8 cellular contexts compared by ENCODE assay signal in genomic region chr20:64037498-64038213, GRCh38. TPM values are rescaled to one million over a fixed set of nuclear protein-coding genes. Genes with fewer than 3 reads are reported as not detected.
DNase-seq lines count a peak whose midpoint lies in the region; ATAC-seq and TF ChIP-seq lines count a peak whose summit lies in the region.

No MANE protein-coding gene starts in this region.

- DNase-seq in heart left ventricle (no peak), Right ventricle myocardium superior (no peak), RPMI8226 (peak; percentile 36), endothelial cell (ENCODE audit: low spot score) (no peak), type B pancreatic cell (ENCODE audit: extremely low spot score, unreplicated experiment) (no peak), DMS153 treated with DMSO at 0.1 percent for 48 hours (lab: John Stamatoyannopoulos, UW; ENCODE audit: unreplicated experiment) (no peak)

- ATAC-seq in heart left ventricle (no peak), Right ventricle myocardium superior (ENCODE audit: poor library complexity) (no peak), HG02970 (IDR thresholded peaks at IDR 0.05; ENCODE audit: low FRiP score, unreplicated experiment) (no peak), GM21528 (IDR thresholded peaks at IDR 0.05; ENCODE audit: low FRiP score, unreplicated experiment) (no peak)

- H3K27ac Mint-ChIP-seq in endothelial cell (ENCODE audit: unreplicated experiment) (peak overlapping the region; percentile 61), type B pancreatic cell (peak overlapping the region; percentile 74)

- peaks cover 0 to 64% (median 44%) of the 10 kb centered on the region in 9 donors for H3K27me3 ChIP-seq in heart left ventricle

- WGBS in heart left ventricle, 4 donors: 8 to 16% (median 11%) methylated on average over 22 to 36 of the region's 36 CpGs

- H3K36me3 Mint-ChIP-seq in endothelial cell (ENCODE audit: low read depth, unreplicated experiment) (no peaks in the 10 kb centered on the region), type B pancreatic cell (no peaks in the 10 kb centered on the region)

- intact Hi-C loops in heart left ventricle (cut with DNase I) (loop anchor here in 9 of 10 donors (2.0 to 10.0 kb wide), 6 partner anchors 19 to 85 kb away; partner anchors contain the start of gene PRPF6 (in 4 of the 9)), Right ventricle myocardium superior (cut with DNase I) (no loop called here)

- no peak for TF ChIP-seq CTCF in heart left ventricle (IDR thresholded peaks at IDR 0.05)
- no peak for TF ChIP-seq CTCF in endothelial cell (IDR thresholded peaks at IDR 0.05; ENCODE audit: unreplicated experiment)
- no peak for TF ChIP-seq CTCF in type B pancreatic cell (conservative IDR thresholded peaks at IDR 0.05)

- H3K4me1 ChIP-seq in heart left ventricle: peaks cover 8 to 74% (median 36%) of the 10 kb centered on the region in 12 donors

- H3K27ac ChIP-seq in heart left ventricle: peak overlapping the region in 9 of 12 donors; percentile 64 to 93 (median 87)

- H3K27me3 Mint-ChIP-seq in endothelial cell (ENCODE audit: unreplicated experiment) (peaks cover 11% of the 10 kb centered on the region), type B pancreatic cell (peaks cover 47% of the 10 kb centered on the region)

- peak overlapping the region; percentile 90 for H3K4me3 Mint-ChIP-seq in endothelial cell (ENCODE audit: unreplicated experiment)
- peak overlapping the region; percentile 80 for H3K4me3 Mint-ChIP-seq in type B pancreatic cell

- TF ChIP-seq POLR2A in heart left ventricle (IDR thresholded peaks at IDR 0.05): no peak

- no peaks in the 10 kb centered on the region for H3K9me3 Mint-ChIP-seq in endothelial cell (ENCODE audit: unreplicated experiment)
- no peaks in the 10 kb centered on the region for H3K9me3 Mint-ChIP-seq in type B pancreatic cell

- H3K4me3 ChIP-seq in heart left ventricle: peak overlapping the region; percentile 9 to 62 (median 56)

- H3K4me1 Mint-ChIP-seq in endothelial cell (ENCODE audit: unreplicated experiment): peaks cover 32% of the 10 kb centered on the region
- no peaks in the 10 kb centered on the region for H3K4me1 Mint-ChIP-seq in type B pancreatic cell (ENCODE audit: unreplicated experiment)

- H3K36me3 ChIP-seq in heart left ventricle: peaks cover 0 to 26% (median 14%) of the 10 kb centered on the region in 9 donors

- no peaks in the 10 kb centered on the region for H3K9me3 ChIP-seq in heart left ventricle

RNA-seq across cellular contexts. Expression of gene C20orf204, which starts 1.7 kb away (rescaled TPM):
- total RNA-seq in heart left ventricle (1 to 10 TPM in 1 of 9 donors, under 1 TPM in 8; 0.16 to 1.2 (median 0.56) TPM), Right ventricle myocardium superior (0.38 TPM), endothelial cell (ENCODE audit: unreplicated experiment) (14.2 TPM), type B pancreatic cell (ENCODE audit: low replicate concordance) (3.0 and 7.4 TPM in 2 replicates)
- under 1 TPM; 0.35 to 0.42 TPM for polyA plus RNA-seq in heart left ventricle

RNA-seq across cellular contexts. Expression of gene SOX18, which starts 11.8 kb away (rescaled TPM):
- total RNA-seq in heart left ventricle (10 to 100 TPM; 37.0 to 75.9 (median 50.7) TPM), Right ventricle myocardium superior (34.3 TPM), endothelial cell (ENCODE audit: unreplicated experiment) (149 TPM), type B pancreatic cell (ENCODE audit: low replicate concordance) (0.72 and 1.2 TPM in 2 replicates)
- 10 to 100 TPM; 23.5 to 31.1 TPM for polyA plus RNA-seq in heart left ventricle

RNA-seq across cellular contexts. Expression of gene TCEA2, which starts 25.3 kb away (rescaled TPM):
- 10 to 100 TPM; 19.2 to 52.1 (median 42.9) TPM for total RNA-seq in heart left ventricle
- polyA plus RNA-seq in heart left ventricle: 10 to 100 TPM; 23.6 to 32.9 TPM
- total RNA-seq in Right ventricle myocardium superior: 34.6 TPM
- 123 TPM for total RNA-seq in endothelial cell (ENCODE audit: unreplicated experiment)
- total RNA-seq in type B pancreatic cell (ENCODE audit: low replicate concordance): 33.4 and 73.3 TPM in 2 replicates

RNA-seq across cellular contexts. Expression of gene RGS19, which starts 41.7 kb away (rescaled TPM):
- 10 to 100 TPM in 2 of 9 donors, 1 to 10 TPM in 7; 3.2 to 25.6 (median 5.3) TPM for total RNA-seq in heart left ventricle
- 1 to 10 TPM; 3.7 to 6.5 TPM for polyA plus RNA-seq in heart left ventricle
- 6.7 TPM for total RNA-seq in Right ventricle myocardium superior
- 26.2 TPM for total RNA-seq in endothelial cell (ENCODE audit: unreplicated experiment)
- total RNA-seq in type B pancreatic cell (ENCODE audit: low replicate concordance): 8.4 and 9.5 TPM in 2 replicates

RNA-seq across cellular contexts. Expression of gene OPRL1, which starts 42.2 kb away (rescaled TPM):
- 1 to 10 TPM in 3 of 9 donors, under 1 TPM in 6; 0.18 to 1.9 (median 0.67) TPM for total RNA-seq in heart left ventricle
- under 1 TPM; 0.21 to 0.27 TPM for polyA plus RNA-seq in heart left ventricle
- 0.75 TPM for total RNA-seq in Right ventricle myocardium superior
- 10.2 TPM for total RNA-seq in endothelial cell (ENCODE audit: unreplicated experiment)
- total RNA-seq in type B pancreatic cell (ENCODE audit: low replicate concordance): 0.50 and 1.9 TPM in 2 replicates

Comparison
In these comparisons a context has a peak if more than half of its experiments do, and no peak if none do; other contexts are left out.
1. RNA of gene SOX18, which starts 11.8 kb away (total RNA-seq): 149 TPM in endothelial cell (single experiment), 37.0 to 75.9 TPM in heart left ventricle and 34.3 TPM in Right ventricle myocardium superior (single experiment); 0.72 to 1.2 TPM in type B pancreatic cell; every median in the first group is over 10 times any median in the second.